Comparison of ENCODE assay signal across 2 cellular contexts in the genomic region with DNA sequence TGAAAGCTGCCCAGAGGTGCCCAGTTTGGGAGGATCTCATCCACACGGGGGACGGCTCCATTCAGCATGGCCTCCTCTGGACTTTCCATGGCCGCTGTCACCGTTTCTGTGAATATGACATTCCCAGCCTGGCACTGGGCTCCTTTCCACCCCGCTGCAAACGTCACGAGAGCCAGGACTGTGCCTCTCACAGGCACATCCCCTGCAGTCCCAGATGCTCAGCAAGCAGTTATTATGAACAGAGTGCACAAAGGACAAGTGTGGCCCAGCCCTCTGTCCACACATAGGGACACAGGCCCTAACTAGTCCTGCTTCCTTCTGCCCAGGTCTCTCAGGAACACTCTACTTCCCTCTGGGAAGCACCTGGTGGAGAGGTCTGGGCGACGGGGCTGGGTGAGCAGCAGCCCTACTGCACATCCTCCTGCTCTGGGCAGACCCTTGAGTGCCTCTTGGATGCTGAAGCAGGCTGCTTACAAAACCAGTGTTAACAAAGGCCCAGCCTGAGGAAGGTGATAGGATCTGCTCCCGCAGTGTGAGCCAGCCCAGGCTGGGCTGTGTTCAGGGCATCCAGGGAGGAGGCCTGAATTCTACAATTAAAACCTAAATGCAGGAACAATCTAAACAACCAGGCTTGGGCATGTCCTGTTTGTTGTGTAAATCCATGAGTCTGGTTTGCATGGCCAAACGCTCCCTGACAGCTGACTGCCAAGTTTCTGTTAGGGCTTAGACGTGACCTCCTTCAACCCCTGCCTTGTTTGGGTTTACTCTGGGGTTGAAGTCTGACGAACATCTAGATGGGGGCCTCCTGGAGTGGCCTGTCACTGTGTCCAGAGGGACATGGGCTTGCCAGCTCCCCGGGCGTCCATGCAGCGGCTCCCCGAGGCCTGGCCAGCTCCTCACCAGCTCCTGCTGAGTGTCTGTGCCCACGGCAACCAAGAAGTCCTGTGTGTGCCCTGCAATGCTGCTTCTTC.
TF ChIP-seq lines count a peak whose summit lies in the region.

No MANE protein-coding gene starts in this region.

TF ChIP-seq in SK-N-SH, 30 proteins besides CTCF, POLR2A, EP300 and RAD21 (continued from another document):
- TF ChIP-seq, protein P1, sequence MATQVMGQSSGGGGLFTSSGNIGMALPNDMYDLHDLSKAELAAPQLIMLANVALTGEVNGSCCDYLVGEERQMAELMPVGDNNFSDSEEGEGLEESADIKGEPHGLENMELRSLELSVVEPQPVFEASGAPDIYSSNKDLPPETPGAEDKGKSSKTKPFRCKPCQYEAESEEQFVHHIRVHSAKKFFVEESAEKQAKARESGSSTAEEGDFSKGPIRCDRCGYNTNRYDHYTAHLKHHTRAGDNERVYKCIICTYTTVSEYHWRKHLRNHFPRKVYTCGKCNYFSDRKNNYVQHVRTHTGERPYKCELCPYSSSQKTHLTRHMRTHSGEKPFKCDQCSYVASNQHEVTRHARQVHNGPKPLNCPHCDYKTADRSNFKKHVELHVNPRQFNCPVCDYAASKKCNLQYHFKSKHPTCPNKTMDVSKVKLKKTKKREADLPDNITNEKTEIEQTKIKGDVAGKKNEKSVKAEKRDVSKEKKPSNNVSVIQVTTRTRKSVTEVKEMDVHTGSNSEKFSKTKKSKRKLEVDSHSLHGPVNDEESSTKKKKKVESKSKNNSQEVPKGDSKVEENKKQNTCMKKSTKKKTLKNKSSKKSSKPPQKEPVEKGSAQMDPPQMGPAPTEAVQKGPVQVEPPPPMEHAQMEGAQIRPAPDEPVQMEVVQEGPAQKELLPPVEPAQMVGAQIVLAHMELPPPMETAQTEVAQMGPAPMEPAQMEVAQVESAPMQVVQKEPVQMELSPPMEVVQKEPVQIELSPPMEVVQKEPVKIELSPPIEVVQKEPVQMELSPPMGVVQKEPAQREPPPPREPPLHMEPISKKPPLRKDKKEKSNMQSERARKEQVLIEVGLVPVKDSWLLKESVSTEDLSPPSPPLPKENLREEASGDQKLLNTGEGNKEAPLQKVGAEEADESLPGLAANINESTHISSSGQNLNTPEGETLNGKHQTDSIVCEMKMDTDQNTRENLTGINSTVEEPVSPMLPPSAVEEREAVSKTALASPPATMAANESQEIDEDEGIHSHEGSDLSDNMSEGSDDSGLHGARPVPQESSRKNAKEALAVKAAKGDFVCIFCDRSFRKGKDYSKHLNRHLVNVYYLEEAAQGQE (IDR thresholded peaks at IDR 0.05; ENCODE audit: low read depth, low read length): no peak
- TF ChIP-seq ELF1 (IDR thresholded peaks at IDR 0.05) (no peak), SIN3A (IDR thresholded peaks at IDR 0.05; ENCODE audit: borderline replicate concordance, low read depth, low read length) (no peak), TCF12 (IDR thresholded peaks at IDR 0.05) (no peak), USF2 (IDR thresholded peaks at IDR 0.05; ENCODE audit: borderline replicate concordance, low read depth, low read length) (no peak), FOSL2 (IDR thresholded peaks at IDR 0.05; ENCODE audit: borderline replicate concordance, low read depth) (no peak), TEAD4 (IDR thresholded peaks at IDR 0.05; ENCODE audit: borderline replicate concordance, insufficient read depth) (no peak), RFX5 (IDR thresholded peaks at IDR 0.05; ENCODE audit: low read length) (no peak), RCOR1 (IDR thresholded peaks at IDR 0.05; ENCODE audit: low read length) (no peak), GATA2 (CRISPR knock-in tag; IDR thresholded peaks at IDR 0.05) (no peak), JUND (IDR thresholded peaks at IDR 0.05) (no peak)
- TF ChIP-seq, protein P2, sequence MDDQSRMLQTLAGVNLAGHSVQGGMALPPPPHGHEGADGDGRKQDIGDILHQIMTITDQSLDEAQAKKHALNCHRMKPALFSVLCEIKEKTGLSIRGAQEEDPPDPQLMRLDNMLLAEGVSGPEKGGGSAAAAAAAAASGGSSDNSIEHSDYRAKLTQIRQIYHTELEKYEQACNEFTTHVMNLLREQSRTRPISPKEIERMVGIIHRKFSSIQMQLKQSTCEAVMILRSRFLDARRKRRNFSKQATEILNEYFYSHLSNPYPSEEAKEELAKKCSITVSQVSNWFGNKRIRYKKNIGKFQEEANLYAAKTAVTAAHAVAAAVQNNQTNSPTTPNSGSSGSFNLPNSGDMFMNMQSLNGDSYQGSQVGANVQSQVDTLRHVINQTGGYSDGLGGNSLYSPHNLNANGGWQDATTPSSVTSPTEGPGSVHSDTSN (IDR thresholded peaks at IDR 0.05): no peak

TF ChIP-seq in SK-N-SH treated with all-trans-retinoic acid at 6 μM for 48 hours, 23 proteins besides CTCF, POLR2A, EP300 and RAD21 (continued from another document):
- no peak for TF ChIP-seq CREB5 (CRISPR knock-in tag; IDR thresholded peaks at IDR 0.05; ENCODE audit: low read depth)
